Comparison of ENCODE assay signal across 29 cellular contexts in the genomic region with DNA sequence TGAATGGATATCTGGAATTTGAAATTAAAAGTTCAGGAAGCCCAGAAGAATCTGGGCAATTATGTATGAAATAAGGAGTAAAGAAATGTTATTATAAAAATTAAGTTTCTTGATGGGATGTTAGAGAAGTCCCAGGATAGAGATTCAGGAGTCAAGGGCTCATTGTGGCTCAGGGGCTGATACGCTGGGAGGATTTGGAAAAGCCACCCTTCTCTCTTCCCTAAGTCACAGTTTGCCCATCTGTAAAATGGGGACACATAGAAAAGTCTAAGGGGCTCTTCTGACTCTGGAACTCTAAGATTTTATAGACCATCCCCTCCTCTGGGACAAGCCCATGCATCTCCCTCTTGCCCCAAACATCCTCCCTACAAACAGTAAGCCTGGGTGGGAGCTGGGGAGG.
"Had no signal": no experiment of that assay in that cellular context is flagged by ENCODE, and none has a peak within 500 bp of the region (broad histone marks: within the 10 kb centered on the region; RNA-seq: fewer than 3 reads in every experiment).

No MANE protein-coding gene starts in this region.

- H2AFZ ChIP-seq: parathyroid adenoma had no signal

- H3K4me3 ChIP-seq: psoas muscle, skin epidermis, smooth muscle cell, spleen, suprapubic skin, testis, tibial artery, transverse colon, upper lobe of right lung, uterus had no signal

- H3K79me2 ChIP-seq: parathyroid adenoma had no signal

- H3K4me3 Mint-ChIP-seq: naive B cell; naive thymus-derived CD8-positive, alpha-beta T cell; nephron progenitor cell; neural crest cell; stimulated activated memory B cell treated with anti-CD40 and anti-IgM and Interleukin-4, amounts not matched to agents 10 μg/mL and 1 μg/mL and 100 μg/mL, for 72 hours; stimulated activated naive CD8-positive, alpha-beta T cell treated with anti-CD3 and anti-CD28 coated beads, Interleukin-15, amount 100 ng/mL, for 72 hours; type B pancreatic cell had no signal

- H3K27ac Mint-ChIP-seq: naive B cell; naive thymus-derived CD8-positive, alpha-beta T cell; nephron progenitor cell; progenitor cell of endocrine pancreas; stimulated activated memory B cell treated with anti-CD40 and anti-IgM and Interleukin-4, amounts not matched to agents 10 μg/mL and 1 μg/mL and 100 μg/mL, for 72 hours; type B pancreatic cell had no signal

- H3K27me3 Mint-ChIP-seq: stimulated activated naive CD8-positive, alpha-beta T cell treated with anti-CD3 and anti-CD28 coated beads, Interleukin-15, amount 100 ng/mL, for 72 hours had no signal

- ATAC-seq: naive thymus-derived CD8-positive, alpha-beta T cell; stimulated activated memory B cell treated with anti-CD40 and anti-IgM and Interleukin-4, amounts not matched to agents 10 μg/mL and 1 μg/mL and 100 μg/mL, for 72 hours; stimulated activated naive CD8-positive, alpha-beta T cell treated with anti-CD3 and anti-CD28 coated beads, Interleukin-15, amount 100 ng/mL, for 72 hours; stimulated activated naive CD8-positive, alpha-beta T cell treated with anti-CD3 and anti-CD28 coated beads, Interleukin-15, Interleukin-2, amounts not matched to agents 100 U/mL and 50 U/mL, for 24 hours had no signal

- H3K9ac ChIP-seq: parathyroid adenoma had no signal

- DNase-seq: naive B cell; naive thymus-derived CD8-positive, alpha-beta T cell; nephron progenitor cell; posterior cingulate gyrus; spleen; stimulated activated CD4-positive, alpha-beta T cell treated with anti-CD3 and anti-CD28 coated beads, Interleukin-12 subunit alpha, Interleukin-12 subunit beta, amount 100 ng/mL, for 4 hours; stimulated activated CD4-positive, alpha-beta T cell treated with anti-CD3 and anti-CD28 coated beads, Interleukin-1b, Interleukin-23, amount 100 ng/mL, for 48 hours; stimulated activated CD4-positive, alpha-beta T cell treated with anti-CD3 and anti-CD28 coated beads, Interleukin-4, amount 100 ng/mL, for 1 hour; stimulated activated CD4-positive, alpha-beta T cell treated with anti-CD3 and anti-CD28 coated beads, Interleukin-4, amount 100 ng/mL, for 4 hours; stimulated activated CD8-positive, alpha-beta memory T cell treated with anti-CD3 and anti-CD28 coated beads, Interleukin-4, amount 100 ng/mL, for 48 hours; stimulated activated naive CD4-positive, alpha-beta T cell; stimulated activated naive CD8-positive, alpha-beta T cell treated with anti-CD3 and anti-CD28 coated beads, Interleukin-15, amount 100 ng/mL, for 72 hours; stimulated activated naive CD8-positive, alpha-beta T cell treated with anti-CD3 and anti-CD28 coated beads, Interleukin-15, Interleukin-2, amounts not matched to agents 100 U/mL and 50 U/mL, for 24 hours; substantia nigra; upper lobe of right lung had no signal

- H3K27ac ChIP-seq: neutrophil, parathyroid adenoma, psoas muscle, skin epidermis, suprapubic skin, testis, tibial artery, upper lobe of right lung had no signal

- H3K9me3 ChIP-seq: neutrophil, psoas muscle, suprapubic skin, testis, transverse colon, upper lobe of right lung, uterus had no signal

- H3K36me3 ChIP-seq: neutrophil, spleen, suprapubic skin, tibial artery, transverse colon, upper lobe of right lung, uterus had no signal

- H3K27me3 ChIP-seq: spleen, suprapubic skin, testis, transverse colon, upper lobe of right lung, uterus had no signal

- H3K36me3 Mint-ChIP-seq: stimulated activated memory B cell treated with anti-CD40 and anti-IgM and Interleukin-4, amounts not matched to agents 10 μg/mL and 1 μg/mL and 100 μg/mL, for 72 hours; type B pancreatic cell had no signal

- H3K4me1 ChIP-seq: psoas muscle, suprapubic skin, upper lobe of right lung, uterus had no signal

- H3K4me1 Mint-ChIP-seq: naive B cell; naive thymus-derived CD8-positive, alpha-beta T cell; stimulated activated memory B cell treated with anti-CD40 and anti-IgM and Interleukin-4, amounts not matched to agents 10 μg/mL and 1 μg/mL and 100 μg/mL, for 72 hours; stimulated activated naive CD8-positive, alpha-beta T cell treated with anti-CD3 and anti-CD28 coated beads, Interleukin-15, amount 100 ng/mL, for 72 hours had no signal
